In the genomic region with DNA sequence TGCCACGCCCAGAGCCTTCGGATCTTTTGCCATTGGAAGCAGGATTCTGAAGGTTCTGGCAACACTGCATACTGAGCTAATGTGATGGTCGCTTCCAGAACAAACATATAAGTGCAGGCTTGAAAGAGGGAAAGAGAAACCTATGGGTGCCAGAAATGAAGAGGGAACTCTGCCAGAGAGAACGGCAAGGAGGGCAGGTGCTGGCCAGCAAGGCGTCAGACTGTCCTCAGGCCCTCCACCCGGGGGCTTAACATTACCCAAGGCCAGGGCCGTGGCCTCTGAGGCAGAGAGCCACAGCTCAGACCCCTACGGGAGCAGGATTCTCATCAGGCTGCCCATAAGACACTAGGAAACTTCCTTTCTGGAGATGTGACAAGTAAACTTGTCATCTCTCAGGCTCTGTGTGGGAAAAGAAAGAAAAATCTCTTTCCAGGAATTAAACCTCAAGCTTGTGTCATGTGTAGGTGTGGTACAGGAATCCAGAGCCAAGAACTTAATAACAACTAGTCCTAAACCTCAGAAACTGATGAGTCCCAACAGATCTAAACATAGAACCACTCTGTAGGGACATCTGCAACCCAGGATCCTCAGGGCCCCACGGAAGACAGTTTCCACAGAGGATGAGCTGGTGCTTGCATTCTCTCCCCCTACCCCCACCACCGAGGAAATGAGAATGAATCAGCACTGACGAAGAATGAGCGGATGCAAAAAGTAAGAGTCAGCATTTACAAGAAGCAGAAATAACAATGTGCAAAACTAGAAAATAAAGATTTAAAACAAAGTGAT, we compare ENCODE assay signal across 10 cellular contexts.
A peak's percentile ranks its signal among the peaks of the same experiment; 100 is the strongest.
DNase-seq lines count a peak whose midpoint lies in the region; ATAC-seq, FAIRE-seq and TF ChIP-seq lines count a peak whose summit lies in the region.
"Had no signal": no experiment of that assay in that cellular context is flagged by ENCODE, and none has a peak within 500 bp of the region (broad histone marks: within the 10 kb centered on the region; RNA-seq: fewer than 3 reads in every experiment).

No MANE protein-coding gene starts in this region.

- H3K4me3 Mint-ChIP-seq in endodermal cell = no peak overlapping the region

- H3K4me1 ChIP-seq in endodermal cell (ENCODE audit: control insufficient read depth, insufficient read depth, low read length) (no peaks in the 10 kb centered on the region), pancreas (no peaks in the 10 kb centered on the region), ascending aorta (peaks cover 4 to 16% of the 10 kb centered on the region in 2 donors), A673 (ENCODE audit: insufficient read depth, low read length, poor library complexity, severe bottlenecking) (no peaks in the 10 kb centered on the region)

- CTCF ChIA-PET in RWPE1 (lab: Yijun Ruan, JAX) (interaction anchor here (0.6 to 2.2 kb wide), 3 partner anchors 8 to 279 kb away, joined by 3 to 5 read pairs (median 5); no protein-coding TSS in a partner anchor), A673 (lab: Charles Lee) (no interaction called here)

- H3K27me3 Mint-ChIP-seq in endodermal cell (ENCODE audit: insufficient read depth) = no peaks in the 10 kb centered on the region

- H3K36me3 Mint-ChIP-seq in endodermal cell (ENCODE audit: low read depth) = peaks cover 87% of the 10 kb centered on the region

- peak overlapping the region; percentile 26 for H3K27ac Mint-ChIP-seq in endodermal cell

- no peak overlapping the region for H3K4me3 ChIP-seq in endodermal cell (ENCODE audit: low read length)
- H3K4me3 ChIP-seq in pancreas = no peak overlapping the region
- H3K4me3 ChIP-seq in ascending aorta = peak overlapping the region in 1 of 2 donors; percentile 26
- no peak overlapping the region for H3K4me3 ChIP-seq in A673 (ENCODE audit: low read depth, low read length, poor library complexity, severe bottlenecking)
- H3K4me3 ChIP-seq: GM12878 had no signal

- POLR2A ChIA-PET in RWPE1 (lab: Yijun Ruan, JAX; ENCODE audit: low non-redundant PET) (no interaction called here), A673 (lab: Charles Lee; ENCODE audit: low non-redundant PET) (no interaction called here)

- peaks cover 100% of the 10 kb centered on the region for H3K36me3 ChIP-seq in endodermal cell (ENCODE audit: control insufficient read depth, insufficient read depth, low read length)
- no peaks in the 10 kb centered on the region for H3K36me3 ChIP-seq in pancreas
- H3K36me3 ChIP-seq in ascending aorta = peaks cover 0 to 9% of the 10 kb centered on the region in 2 donors
- no peaks in the 10 kb centered on the region for H3K36me3 ChIP-seq in A673 (ENCODE audit: insufficient read depth, low read length, poor library complexity, severe bottlenecking)

- H3K27me3 ChIP-seq in endodermal cell (ENCODE audit: control insufficient read depth, insufficient read depth, low read length, poor library complexity, severe bottlenecking) = no peaks in the 10 kb centered on the region
- H3K27me3 ChIP-seq in pancreas = no peaks in the 10 kb centered on the region
- H3K27me3 ChIP-seq in ascending aorta = no peaks in the 10 kb centered on the region
- no peaks in the 10 kb centered on the region for H3K27me3 ChIP-seq in A673 (replicated peaks; ENCODE audit: insufficient read depth, low read depth, low read length, poor library complexity)

- BruUV-seq in A673 (replicated peaks; lab: Mats Ljungman, UMichigan) = no TSS peak

- H3K9me3 ChIP-seq in endodermal cell (ENCODE audit: control insufficient read depth, low read length) (no peaks in the 10 kb centered on the region), pancreas (no peaks in the 10 kb centered on the region), ascending aorta (no peaks in the 10 kb centered on the region), A673 (ENCODE audit: low read depth, low read length, poor library complexity, severe bottlenecking) (no peaks in the 10 kb centered on the region)

- no peaks in the 10 kb centered on the region for H3K4me1 Mint-ChIP-seq in endodermal cell

- ATAC-seq in pancreas = peak in 3 of 4 donors; percentile 44 to 67 (median 56)
- no peak for ATAC-seq in GM21528 (IDR thresholded peaks at IDR 0.05; ENCODE audit: low FRiP score, unreplicated experiment)
- ATAC-seq: GM12878 had no signal

- TF ChIP-seq CTCF in RWPE1 (conservative IDR thresholded peaks at IDR 0.05; ENCODE audit: low read depth) = no peak
- no peak for TF ChIP-seq CTCF in endodermal cell (conservative IDR thresholded peaks at IDR 0.05)
- no peak for TF ChIP-seq CTCF in pancreas (IDR thresholded peaks at IDR 0.05)
- TF ChIP-seq CTCF in ascending aorta (IDR thresholded peaks at IDR 0.05) = no peak
- no peak for TF ChIP-seq CTCF in A673 (conservative IDR thresholded peaks at IDR 0.05; ENCODE audit: low read depth, low read length)

- DNase-seq in EL (peak; percentile 73), RWPE1 (ENCODE audit: low spot score) (peak; percentile 80), endodermal cell (no peak), pancreas (no peak), NCI-H345 (lab: John Stamatoyannopoulos, UW) (no peak), ascending aorta (ENCODE audit: low spot score in 2 of 2) (no peak), A673 (ENCODE audit: low spot score) (no peak)

- 86 to 97% methylated on average over 6 to 12 of the region's 12 CpGs for WGBS in endodermal cell (ENCODE audit: insufficient coverage in 1 of 2, insufficient read length in 1 of 2), 2 experiments
- 64 to 75% methylated on average over 12 of the region's 12 CpGs for WGBS in pancreas, 2 donors

- no peaks in the 10 kb centered on the region for H3K9me3 Mint-ChIP-seq in endodermal cell

- peak overlapping the region; percentile 90 for H3K27ac ChIP-seq in RWPE1
- no peak overlapping the region for H3K27ac ChIP-seq in endodermal cell (ENCODE audit: low read depth, low read length)
- no peak overlapping the region for H3K27ac ChIP-seq in pancreas
- peak overlapping the region in 1 of 2 donors; percentile 43 for H3K27ac ChIP-seq in ascending aorta
- no peak overlapping the region for H3K27ac ChIP-seq in A673 (ENCODE audit: low read depth, low read length, poor library complexity, severe bottlenecking)

- H3K9ac ChIP-seq in endodermal cell (ENCODE audit: extremely low read depth, low read length, poor library complexity, severe bottlenecking) = no peak overlapping the region

- FAIRE-seq in pancreas (lab: Jason Lieb, UNC) = no peak
- FAIRE-seq: frontal cortex, GM12878 had no signal

- intact Hi-C loops in pancreas (cut with DNase I) = no loop called here
- intact Hi-C loops in ascending aorta (cut with DNase I) = no loop called here
- intact Hi-C loops in A673 (cut with micrococcal nuclease; ENCODE audit: unreplicated experiment) = no loop called here

Comparison
In these comparisons a context has a peak if more than half of its experiments do, and no peak if none do; other contexts are left out.
1. DNase-seq: peak in EL (single experiment) and RWPE1 (single experiment); none in endodermal cell (single experiment), pancreas (0 of 6), NCI-H345 (single experiment), ascending aorta (0 of 2) and A673 (single experiment).